In the genomic region with DNA sequence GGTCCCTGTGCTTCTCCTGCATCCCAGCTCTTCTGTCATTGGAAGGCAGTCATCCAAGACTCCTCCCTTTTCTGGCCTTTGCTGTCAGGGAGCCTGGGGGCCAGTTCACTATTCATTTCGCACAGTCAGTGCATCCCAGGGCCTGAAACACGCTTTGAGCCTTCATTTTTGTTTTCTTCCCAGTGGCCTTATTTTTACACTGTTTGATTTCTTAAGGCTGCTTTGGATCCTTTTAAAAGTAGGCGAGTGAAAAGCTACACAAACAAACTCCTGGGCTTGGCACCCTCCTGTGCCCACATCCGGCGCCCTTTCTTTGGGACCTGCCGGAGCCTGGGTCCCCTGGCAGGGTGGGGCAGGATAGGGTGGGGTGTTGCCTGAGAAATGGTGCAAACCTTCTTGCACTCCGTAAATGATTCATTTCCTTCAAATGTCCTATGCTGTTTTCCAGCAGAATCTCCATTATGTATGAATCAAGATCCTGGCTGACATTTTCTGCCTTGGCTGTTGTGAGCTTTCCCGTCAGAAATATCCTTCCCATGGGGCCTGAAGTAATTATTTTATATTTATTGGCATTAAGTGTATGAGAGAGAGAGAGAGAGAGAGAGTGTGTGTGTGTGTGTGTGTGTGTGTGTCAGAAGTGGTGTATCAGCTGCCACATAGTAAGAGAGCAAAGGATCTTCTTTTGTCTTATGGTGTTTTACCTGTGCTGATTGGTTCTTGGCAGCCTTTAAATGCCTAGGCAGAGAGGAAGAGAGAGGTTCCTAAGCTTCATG, we compare ENCODE assay signal across 8 cellular contexts. TPM values are rescaled to one million over a fixed set of nuclear protein-coding genes. Genes with fewer than 3 reads are reported as not detected.
DNase-seq lines count a peak whose midpoint lies in the region; TF ChIP-seq lines count a peak whose summit lies in the region.

No MANE protein-coding gene starts in this region.

- peak; percentile 38 for DNase-seq in activated CD4-positive, alpha-beta T cell treated with anti-CD3 and anti-CD28 coated beads, Interleukin-2, amount 50 U/mL, for 1 hour
- DNase-seq in activated CD4-positive, alpha-beta T cell treated with anti-CD3 and anti-CD28 coated beads for 48 hours = no peak
- DNase-seq in activated effector memory CD4-positive, alpha-beta T cell treated with anti-CD3 and anti-CD28 coated beads, Interleukin-2, amount 50 U/mL, for 16 hours = peak; percentile 73
- DNase-seq in right atrium auricular region (ENCODE audit: low spot score) (no peak), thyroid gland (peak; percentile 63 to 69), epidermal melanocyte (ENCODE audit: insufficient read length, low spot score) (no peak), HuH-7.5 (ENCODE audit: low spot score) (no peak), AG08395 (ENCODE audit: low spot score) (no peak)

- 10 to 11% methylated on average over 8 of the region's 8 CpGs for WGBS in thyroid gland, 2 donors

- H3K4me3 ChIP-seq in right atrium auricular region (no peak overlapping the region), thyroid gland (replicated peaks in 1 of 3) (no peak overlapping the region)

- H3K27me3 ChIP-seq in right atrium auricular region (no peaks in the 10 kb centered on the region), thyroid gland (no peaks in the 10 kb centered on the region)

- H3K36me3 ChIP-seq in right atrium auricular region = no peaks in the 10 kb centered on the region
- no peaks in the 10 kb centered on the region for H3K36me3 ChIP-seq in thyroid gland

- H3K4me1 ChIP-seq in right atrium auricular region (peaks cover 0 to 68% of the 10 kb centered on the region in 2 donors), thyroid gland (peaks cover 53 to 85% of the 10 kb centered on the region in 2 donors)

- TF ChIP-seq CTCF in right atrium auricular region (IDR thresholded peaks at IDR 0.05) = no peak
- no peak for TF ChIP-seq CTCF in thyroid gland (IDR thresholded peaks at IDR 0.05)

- intact Hi-C loops in thyroid gland (cut with DNase I) = no loop called here

- TF ChIP-seq POLR2A in thyroid gland (IDR thresholded peaks at IDR 0.05) = no peak

- H3K27ac ChIP-seq in right atrium auricular region (peak overlapping the region; percentile 46 to 74), thyroid gland (peak overlapping the region; percentile 22 to 48 (median 37))

- H3K9me3 ChIP-seq in right atrium auricular region (peaks cover 0 to 15% of the 10 kb centered on the region in 2 donors), thyroid gland (no peaks in the 10 kb centered on the region)

RNA-seq across cellular contexts. Expression of a gene that starts 45.6 kb away (rescaled TPM):
- total RNA-seq in right atrium auricular region = 10 to 100 TPM; 27.0 to 41.3 TPM
- total RNA-seq in thyroid gland = 100 to 1,000 TPM in 1 of 4 donors, 10 to 100 TPM in 3; 80.1 to 127 (median 87.7) TPM

Comparison
In these comparisons a context has a peak if more than half of its experiments do, and no peak if none do; other contexts are left out.
1. DNase-seq: peak in activated CD4-positive, alpha-beta T cell treated with anti-CD3 and anti-CD28 coated beads, Interleukin-2, amount 50 U/mL, for 1 hour (single experiment), activated effector memory CD4-positive, alpha-beta T cell treated with anti-CD3 and anti-CD28 coated beads, Interleukin-2, amount 50 U/mL, for 16 hours (single experiment) and thyroid gland (2 of 2); none in activated CD4-positive, alpha-beta T cell treated with anti-CD3 and anti-CD28 coated beads for 48 hours (single experiment), right atrium auricular region (single experiment), epidermal melanocyte (single experiment), HuH-7.5 (single experiment) and AG08395 (single experiment).